ENCODE assay signal across 8 cellular contexts in genomic region chr12:74689071-74689655, GRCh38.
A peak's percentile ranks its signal among the peaks of the same experiment; 100 is the strongest.
DNase-seq lines count a peak whose midpoint lies in the region; TF ChIP-seq lines count a peak whose summit lies in the region.

No MANE protein-coding gene starts in this region.

- no peak overlapping the region for H3K4me3 ChIP-seq in coronary artery

- TF ChIP-seq CTCF in GM10266 (IDR thresholded peaks at IDR 0.05; ENCODE audit: control insufficient read depth, insufficient read depth, low read depth, missing control alignments) (peak; percentile 60), coronary artery (IDR thresholded peaks at IDR 0.05) (no peak)

- H3K27ac ChIP-seq in coronary artery, result no peak overlapping the region

- no peak for DNase-seq in GM10266 (ENCODE audit: extremely low spot score)
- peak; percentile 81 for DNase-seq in HT-29 (ENCODE audit: low spot score)
- DNase-seq in OCI-M2 (lab: John Stamatoyannopoulos, UW; ENCODE audit: unreplicated experiment), result peak; percentile 11
- peak; percentile 55 for DNase-seq in fibroblast of gingiva (ENCODE audit: low read depth)
- DNase-seq in retina, result peak; percentile 35
- DNase-seq in coronary artery (ENCODE audit: low spot score), result no peak
- no peak for DNase-seq in activated CD4-positive, CD25-positive, alpha-beta regulatory T cell treated with anti-CD3 and anti-CD28 coated beads, Interleukin-2, amount 50 U/mL, for 72 hours
- no peak for DNase-seq in GOT3 (lab: John Stamatoyannopoulos, UW)

Comparison
In these comparisons a context has a peak if more than half of its experiments do, and no peak if none do; other contexts are left out.
1. DNase-seq: peak in HT-29 (single experiment), OCI-M2 (single experiment), fibroblast of gingiva (single experiment) and retina (single experiment); none in GM10266 (single experiment), coronary artery (single experiment), activated CD4-positive, CD25-positive, alpha-beta regulatory T cell treated with anti-CD3 and anti-CD28 coated beads, Interleukin-2, amount 50 U/mL, for 72 hours (single experiment) and GOT3 (single experiment).